ENCODE assay signal across 1 cellular context in the genomic region with DNA sequence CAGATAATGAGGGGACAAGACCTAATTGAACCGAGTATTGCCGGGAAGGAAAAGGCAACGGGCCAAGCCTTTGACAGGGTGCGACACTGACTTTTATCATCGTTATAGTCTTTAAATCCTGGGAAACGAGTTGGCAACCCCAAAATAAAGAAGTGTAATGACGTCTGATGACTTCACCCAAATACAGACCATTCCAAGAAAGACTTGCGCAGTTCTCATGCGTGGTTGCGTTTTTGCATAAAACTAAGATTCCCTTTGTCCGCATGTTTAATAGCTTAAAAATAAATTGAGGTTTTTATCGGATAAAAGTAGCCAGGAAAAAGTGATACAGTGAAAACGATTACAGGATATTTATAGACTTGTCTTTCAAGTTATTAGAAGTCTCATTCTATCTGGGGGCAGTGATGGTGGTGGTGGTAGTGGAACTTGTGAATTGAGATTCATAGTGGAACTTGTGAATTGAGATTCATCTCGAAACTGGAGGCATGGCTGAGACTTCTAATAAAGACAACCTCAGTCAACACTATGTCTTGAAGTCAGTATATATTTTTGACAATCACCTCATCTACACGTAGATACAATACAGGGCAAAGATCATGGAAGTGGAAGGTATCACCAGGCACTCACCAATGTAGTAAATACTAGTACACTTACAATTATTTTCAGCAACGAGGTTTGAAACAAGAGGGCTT.
A peak's percentile ranks its signal among the peaks of the same experiment; 100 is the strongest.
TF ChIP-seq lines count a peak whose summit lies in the region.

No MANE protein-coding gene starts in this region.

TF ChIP-seq in GM12878, 131 proteins besides CTCF, POLR2A, EP300 and RAD21 (continued from another document and continues in another):
- TF ChIP-seq, protein P1, sequence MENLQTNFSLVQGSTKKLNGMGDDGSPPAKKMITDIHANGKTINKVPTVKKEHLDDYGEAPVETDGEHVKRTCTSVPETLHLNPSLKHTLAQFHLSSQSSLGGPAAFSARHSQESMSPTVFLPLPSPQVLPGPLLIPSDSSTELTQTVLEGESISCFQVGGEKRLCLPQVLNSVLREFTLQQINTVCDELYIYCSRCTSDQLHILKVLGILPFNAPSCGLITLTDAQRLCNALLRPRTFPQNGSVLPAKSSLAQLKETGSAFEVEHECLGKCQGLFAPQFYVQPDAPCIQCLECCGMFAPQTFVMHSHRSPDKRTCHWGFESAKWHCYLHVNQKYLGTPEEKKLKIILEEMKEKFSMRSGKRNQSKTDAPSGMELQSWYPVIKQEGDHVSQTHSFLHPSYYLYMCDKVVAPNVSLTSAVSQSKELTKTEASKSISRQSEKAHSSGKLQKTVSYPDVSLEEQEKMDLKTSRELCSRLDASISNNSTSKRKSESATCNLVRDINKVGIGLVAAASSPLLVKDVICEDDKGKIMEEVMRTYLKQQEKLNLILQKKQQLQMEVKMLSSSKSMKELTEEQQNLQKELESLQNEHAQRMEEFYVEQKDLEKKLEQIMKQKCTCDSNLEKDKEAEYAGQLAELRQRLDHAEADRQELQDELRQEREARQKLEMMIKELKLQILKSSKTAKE (IDR thresholded peaks at IDR 0.05; ENCODE audit: low read depth, poor library complexity, severe bottlenecking): peak; percentile 95
- TF ChIP-seq PAX8 (IDR thresholded peaks at IDR 0.05) (0 out of 2 replicates have a peak, but pooled peaks have one; percentile 17), ZZZ3 (IDR thresholded peaks at IDR 0.05; ENCODE audit: control insufficient read depth, insufficient read length, low read depth) (no peak), ATF7 (IDR thresholded peaks at IDR 0.05; ENCODE audit: low read depth) (peak; percentile 97), POU2F2 (IDR thresholded peaks at IDR 0.05; ENCODE audit: borderline replicate concordance, low read depth, low read length) (no peak; the same call in 2 of the 3 replicates), ZBED1 (IDR thresholded peaks at IDR 0.05; ENCODE audit: borderline replicate concordance) (peak; percentile 96), GABPA (IDR thresholded peaks at IDR 0.05; ENCODE audit: low read depth) (peak; percentile 46; the same call in 1 of the 2 replicates), NR2C1 (IDR thresholded peaks at IDR 0.05) (peak; percentile 40; the same call in 1 of the 2 replicates), FOXM1 (IDR thresholded peaks at IDR 0.05; ENCODE audit: low read depth, low read length) (peak; percentile 86), LARP7 (IDR thresholded peaks at IDR 0.05) (no peak), BCL11A (IDR thresholded peaks at IDR 0.05; ENCODE audit: low read depth, low read length) (peak; percentile 71; the same call in 1 of the 2 replicates), WRNIP1 (IDR thresholded peaks at IDR 0.05; ENCODE audit: borderline replicate concordance, low read depth, low read length) (no peak), EGR1 (IDR thresholded peaks at IDR 0.05; ENCODE audit: borderline replicate concordance in 1 of 2, low read depth in 2 of 2, low read length in 2 of 2) (0 out of 3 replicates have a peak, but pooled peaks of 1 of the 2 experiments have one; percentile 62), EED (IDR thresholded peaks at IDR 0.05; ENCODE audit: low read depth) (no peak), POLR2AphosphoS2 (IDR thresholded peaks at IDR 0.05; ENCODE audit: low read depth, low read length) (no peak), IKZF2 (IDR thresholded peaks at IDR 0.05) (peak; percentile 79 to 87), RBBP5 (conservative IDR thresholded peaks at IDR 0.05) (no peak), CBX3 (IDR thresholded peaks at IDR 0.05; ENCODE audit: borderline replicate concordance, low read depth) (no peak), SPI1 (IDR thresholded peaks at IDR 0.05; ENCODE audit: borderline replicate concordance, insufficient read depth, low read depth, low read length) (no peak)
- TF ChIP-seq, protein P2, sequence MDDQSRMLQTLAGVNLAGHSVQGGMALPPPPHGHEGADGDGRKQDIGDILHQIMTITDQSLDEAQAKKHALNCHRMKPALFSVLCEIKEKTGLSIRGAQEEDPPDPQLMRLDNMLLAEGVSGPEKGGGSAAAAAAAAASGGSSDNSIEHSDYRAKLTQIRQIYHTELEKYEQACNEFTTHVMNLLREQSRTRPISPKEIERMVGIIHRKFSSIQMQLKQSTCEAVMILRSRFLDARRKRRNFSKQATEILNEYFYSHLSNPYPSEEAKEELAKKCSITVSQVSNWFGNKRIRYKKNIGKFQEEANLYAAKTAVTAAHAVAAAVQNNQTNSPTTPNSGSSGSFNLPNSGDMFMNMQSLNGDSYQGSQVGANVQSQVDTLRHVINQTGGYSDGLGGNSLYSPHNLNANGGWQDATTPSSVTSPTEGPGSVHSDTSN (IDR thresholded peaks at IDR 0.05; ENCODE audit: insufficient replicate concordance, low read depth, low read length): no peak
- TF ChIP-seq, protein P3, sequence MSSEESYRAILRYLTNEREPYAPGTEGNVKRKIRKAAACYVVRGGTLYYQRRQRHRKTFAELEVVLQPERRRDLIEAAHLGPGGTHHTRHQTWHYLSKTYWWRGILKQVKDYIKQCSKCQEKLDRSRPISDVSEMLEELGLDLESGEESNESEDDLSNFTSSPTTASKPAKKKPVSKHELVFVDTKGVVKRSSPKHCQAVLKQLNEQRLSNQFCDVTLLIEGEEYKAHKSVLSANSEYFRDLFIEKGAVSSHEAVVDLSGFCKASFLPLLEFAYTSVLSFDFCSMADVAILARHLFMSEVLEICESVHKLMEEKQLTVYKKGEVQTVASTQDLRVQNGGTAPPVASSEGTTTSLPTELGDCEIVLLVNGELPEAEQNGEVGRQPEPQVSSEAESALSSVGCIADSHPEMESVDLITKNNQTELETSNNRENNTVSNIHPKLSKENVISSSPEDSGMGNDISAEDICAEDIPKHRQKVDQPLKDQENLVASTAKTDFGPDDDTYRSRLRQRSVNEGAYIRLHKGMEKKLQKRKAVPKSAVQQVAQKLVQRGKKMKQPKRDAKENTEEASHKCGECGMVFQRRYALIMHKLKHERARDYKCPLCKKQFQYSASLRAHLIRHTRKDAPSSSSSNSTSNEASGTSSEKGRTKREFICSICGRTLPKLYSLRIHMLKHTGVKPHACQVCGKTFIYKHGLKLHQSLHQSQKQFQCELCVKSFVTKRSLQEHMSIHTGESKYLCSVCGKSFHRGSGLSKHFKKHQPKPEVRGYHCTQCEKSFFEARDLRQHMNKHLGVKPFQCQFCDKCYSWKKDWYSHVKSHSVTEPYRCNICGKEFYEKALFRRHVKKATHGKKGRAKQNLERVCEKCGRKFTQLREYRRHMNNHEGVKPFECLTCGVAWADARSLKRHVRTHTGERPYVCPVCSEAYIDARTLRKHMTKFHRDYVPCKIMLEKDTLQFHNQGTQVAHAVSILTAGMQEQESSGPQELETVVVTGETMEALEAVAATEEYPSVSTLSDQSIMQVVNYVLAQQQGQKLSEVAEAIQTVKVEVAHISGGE (CRISPR knock-in tag; IDR thresholded peaks at IDR 0.05): no peak
- TF ChIP-seq, protein P4, sequence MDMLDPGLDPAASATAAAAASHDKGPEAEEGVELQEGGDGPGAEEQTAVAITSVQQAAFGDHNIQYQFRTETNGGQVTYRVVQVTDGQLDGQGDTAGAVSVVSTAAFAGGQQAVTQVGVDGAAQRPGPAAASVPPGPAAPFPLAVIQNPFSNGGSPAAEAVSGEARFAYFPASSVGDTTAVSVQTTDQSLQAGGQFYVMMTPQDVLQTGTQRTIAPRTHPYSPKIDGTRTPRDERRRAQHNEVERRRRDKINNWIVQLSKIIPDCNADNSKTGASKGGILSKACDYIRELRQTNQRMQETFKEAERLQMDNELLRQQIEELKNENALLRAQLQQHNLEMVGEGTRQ (IDR thresholded peaks at IDR 0.05; ENCODE audit: borderline replicate concordance, low read depth, low read length): no peak
- TF ChIP-seq, protein P5, sequence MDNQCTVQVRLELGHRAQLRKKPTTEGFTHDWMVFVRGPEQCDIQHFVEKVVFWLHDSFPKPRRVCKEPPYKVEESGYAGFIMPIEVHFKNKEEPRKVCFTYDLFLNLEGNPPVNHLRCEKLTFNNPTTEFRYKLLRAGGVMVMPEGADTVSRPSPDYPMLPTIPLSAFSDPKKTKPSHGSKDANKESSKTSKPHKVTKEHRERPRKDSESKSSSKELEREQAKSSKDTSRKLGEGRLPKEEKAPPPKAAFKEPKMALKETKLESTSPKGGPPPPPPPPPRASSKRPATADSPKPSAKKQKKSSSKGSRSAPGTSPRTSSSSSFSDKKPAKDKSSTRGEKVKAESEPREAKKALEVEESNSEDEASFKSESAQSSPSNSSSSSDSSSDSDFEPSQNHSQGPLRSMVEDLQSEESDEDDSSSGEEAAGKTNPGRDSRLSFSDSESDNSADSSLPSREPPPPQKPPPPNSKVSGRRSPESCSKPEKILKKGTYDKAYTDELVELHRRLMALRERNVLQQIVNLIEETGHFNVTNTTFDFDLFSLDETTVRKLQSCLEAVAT (IDR thresholded peaks at IDR 0.05): 0 out of 2 replicates have a peak, but pooled peaks have one; percentile 75
- TF ChIP-seq, protein P6, sequence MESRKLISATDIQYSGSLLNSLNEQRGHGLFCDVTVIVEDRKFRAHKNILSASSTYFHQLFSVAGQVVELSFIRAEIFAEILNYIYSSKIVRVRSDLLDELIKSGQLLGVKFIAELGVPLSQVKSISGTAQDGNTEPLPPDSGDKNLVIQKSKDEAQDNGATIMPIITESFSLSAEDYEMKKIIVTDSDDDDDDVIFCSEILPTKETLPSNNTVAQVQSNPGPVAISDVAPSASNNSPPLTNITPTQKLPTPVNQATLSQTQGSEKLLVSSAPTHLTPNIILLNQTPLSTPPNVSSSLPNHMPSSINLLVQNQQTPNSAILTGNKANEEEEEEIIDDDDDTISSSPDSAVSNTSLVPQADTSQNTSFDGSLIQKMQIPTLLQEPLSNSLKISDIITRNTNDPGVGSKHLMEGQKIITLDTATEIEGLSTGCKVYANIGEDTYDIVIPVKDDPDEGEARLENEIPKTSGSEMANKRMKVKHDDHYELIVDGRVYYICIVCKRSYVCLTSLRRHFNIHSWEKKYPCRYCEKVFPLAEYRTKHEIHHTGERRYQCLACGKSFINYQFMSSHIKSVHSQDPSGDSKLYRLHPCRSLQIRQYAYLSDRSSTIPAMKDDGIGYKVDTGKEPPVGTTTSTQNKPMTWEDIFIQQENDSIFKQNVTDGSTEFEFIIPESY (IDR thresholded peaks at IDR 0.05): no peak
- TF ChIP-seq, protein P7, sequence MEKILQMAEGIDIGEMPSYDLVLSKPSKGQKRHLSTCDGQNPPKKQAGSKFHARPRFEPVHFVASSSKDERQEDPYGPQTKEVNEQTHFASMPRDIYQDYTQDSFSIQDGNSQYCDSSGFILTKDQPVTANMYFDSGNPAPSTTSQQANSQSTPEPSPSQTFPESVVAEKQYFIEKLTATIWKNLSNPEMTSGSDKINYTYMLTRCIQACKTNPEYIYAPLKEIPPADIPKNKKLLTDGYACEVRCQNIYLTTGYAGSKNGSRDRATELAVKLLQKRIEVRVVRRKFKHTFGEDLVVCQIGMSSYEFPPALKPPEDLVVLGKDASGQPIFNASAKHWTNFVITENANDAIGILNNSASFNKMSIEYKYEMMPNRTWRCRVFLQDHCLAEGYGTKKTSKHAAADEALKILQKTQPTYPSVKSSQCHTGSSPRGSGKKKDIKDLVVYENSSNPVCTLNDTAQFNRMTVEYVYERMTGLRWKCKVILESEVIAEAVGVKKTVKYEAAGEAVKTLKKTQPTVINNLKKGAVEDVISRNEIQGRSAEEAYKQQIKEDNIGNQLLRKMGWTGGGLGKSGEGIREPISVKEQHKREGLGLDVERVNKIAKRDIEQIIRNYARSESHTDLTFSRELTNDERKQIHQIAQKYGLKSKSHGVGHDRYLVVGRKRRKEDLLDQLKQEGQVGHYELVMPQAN (conservative IDR thresholded peaks at IDR 0.05): 0 out of 2 replicates have a peak, but pooled peaks have one; percentile 13
- TF ChIP-seq, protein P8, sequence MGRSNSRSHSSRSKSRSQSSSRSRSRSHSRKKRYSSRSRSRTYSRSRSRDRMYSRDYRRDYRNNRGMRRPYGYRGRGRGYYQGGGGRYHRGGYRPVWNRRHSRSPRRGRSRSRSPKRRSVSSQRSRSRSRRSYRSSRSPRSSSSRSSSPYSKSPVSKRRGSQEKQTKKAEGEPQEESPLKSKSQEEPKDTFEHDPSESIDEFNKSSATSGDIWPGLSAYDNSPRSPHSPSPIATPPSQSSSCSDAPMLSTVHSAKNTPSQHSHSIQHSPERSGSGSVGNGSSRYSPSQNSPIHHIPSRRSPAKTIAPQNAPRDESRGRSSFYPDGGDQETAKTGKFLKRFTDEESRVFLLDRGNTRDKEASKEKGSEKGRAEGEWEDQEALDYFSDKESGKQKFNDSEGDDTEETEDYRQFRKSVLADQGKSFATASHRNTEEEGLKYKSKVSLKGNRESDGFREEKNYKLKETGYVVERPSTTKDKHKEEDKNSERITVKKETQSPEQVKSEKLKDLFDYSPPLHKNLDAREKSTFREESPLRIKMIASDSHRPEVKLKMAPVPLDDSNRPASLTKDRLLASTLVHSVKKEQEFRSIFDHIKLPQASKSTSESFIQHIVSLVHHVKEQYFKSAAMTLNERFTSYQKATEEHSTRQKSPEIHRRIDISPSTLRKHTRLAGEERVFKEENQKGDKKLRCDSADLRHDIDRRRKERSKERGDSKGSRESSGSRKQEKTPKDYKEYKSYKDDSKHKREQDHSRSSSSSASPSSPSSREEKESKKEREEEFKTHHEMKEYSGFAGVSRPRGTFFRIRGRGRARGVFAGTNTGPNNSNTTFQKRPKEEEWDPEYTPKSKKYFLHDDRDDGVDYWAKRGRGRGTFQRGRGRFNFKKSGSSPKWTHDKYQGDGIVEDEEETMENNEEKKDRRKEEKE (IDR thresholded peaks at IDR 0.05): no peak
- TF ChIP-seq, protein P9, sequence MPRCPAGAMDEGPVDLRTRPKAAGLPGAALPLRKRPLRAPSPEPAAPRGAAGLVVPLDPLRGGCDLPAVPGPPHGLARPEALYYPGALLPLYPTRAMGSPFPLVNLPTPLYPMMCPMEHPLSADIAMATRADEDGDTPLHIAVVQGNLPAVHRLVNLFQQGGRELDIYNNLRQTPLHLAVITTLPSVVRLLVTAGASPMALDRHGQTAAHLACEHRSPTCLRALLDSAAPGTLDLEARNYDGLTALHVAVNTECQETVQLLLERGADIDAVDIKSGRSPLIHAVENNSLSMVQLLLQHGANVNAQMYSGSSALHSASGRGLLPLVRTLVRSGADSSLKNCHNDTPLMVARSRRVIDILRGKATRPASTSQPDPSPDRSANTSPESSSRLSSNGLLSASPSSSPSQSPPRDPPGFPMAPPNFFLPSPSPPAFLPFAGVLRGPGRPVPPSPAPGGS (IDR thresholded peaks at IDR 0.05; ENCODE audit: borderline replicate concordance, insufficient read depth, low read depth, low read length, poor library complexity, severe bottlenecking): no peak
- TF ChIP-seq, protein P10, sequence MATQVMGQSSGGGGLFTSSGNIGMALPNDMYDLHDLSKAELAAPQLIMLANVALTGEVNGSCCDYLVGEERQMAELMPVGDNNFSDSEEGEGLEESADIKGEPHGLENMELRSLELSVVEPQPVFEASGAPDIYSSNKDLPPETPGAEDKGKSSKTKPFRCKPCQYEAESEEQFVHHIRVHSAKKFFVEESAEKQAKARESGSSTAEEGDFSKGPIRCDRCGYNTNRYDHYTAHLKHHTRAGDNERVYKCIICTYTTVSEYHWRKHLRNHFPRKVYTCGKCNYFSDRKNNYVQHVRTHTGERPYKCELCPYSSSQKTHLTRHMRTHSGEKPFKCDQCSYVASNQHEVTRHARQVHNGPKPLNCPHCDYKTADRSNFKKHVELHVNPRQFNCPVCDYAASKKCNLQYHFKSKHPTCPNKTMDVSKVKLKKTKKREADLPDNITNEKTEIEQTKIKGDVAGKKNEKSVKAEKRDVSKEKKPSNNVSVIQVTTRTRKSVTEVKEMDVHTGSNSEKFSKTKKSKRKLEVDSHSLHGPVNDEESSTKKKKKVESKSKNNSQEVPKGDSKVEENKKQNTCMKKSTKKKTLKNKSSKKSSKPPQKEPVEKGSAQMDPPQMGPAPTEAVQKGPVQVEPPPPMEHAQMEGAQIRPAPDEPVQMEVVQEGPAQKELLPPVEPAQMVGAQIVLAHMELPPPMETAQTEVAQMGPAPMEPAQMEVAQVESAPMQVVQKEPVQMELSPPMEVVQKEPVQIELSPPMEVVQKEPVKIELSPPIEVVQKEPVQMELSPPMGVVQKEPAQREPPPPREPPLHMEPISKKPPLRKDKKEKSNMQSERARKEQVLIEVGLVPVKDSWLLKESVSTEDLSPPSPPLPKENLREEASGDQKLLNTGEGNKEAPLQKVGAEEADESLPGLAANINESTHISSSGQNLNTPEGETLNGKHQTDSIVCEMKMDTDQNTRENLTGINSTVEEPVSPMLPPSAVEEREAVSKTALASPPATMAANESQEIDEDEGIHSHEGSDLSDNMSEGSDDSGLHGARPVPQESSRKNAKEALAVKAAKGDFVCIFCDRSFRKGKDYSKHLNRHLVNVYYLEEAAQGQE (IDR thresholded peaks at IDR 0.05; ENCODE audit: low read depth, low read length): no peak
